19 cellular contexts compared by ENCODE assay signal in the genomic region with DNA sequence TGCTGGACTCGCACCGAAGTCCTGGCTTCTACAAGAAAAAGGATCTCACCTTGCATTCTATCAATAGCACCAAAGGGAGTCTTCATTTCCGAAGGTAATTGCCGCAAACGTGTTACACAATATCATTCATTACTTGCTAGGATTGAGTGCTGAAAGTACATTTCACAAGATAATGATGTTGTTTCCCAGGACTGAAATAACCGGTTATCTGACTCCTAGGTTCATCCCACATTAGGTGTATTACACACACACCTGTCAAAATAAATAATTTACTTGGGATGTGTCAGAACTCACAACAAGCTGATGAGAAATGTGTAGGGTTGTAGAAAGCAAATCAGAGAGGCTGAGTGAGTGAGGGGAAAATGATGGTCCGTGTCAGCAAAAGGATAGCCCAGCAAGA.
DNase-seq lines count a peak whose midpoint lies in the region; ATAC-seq, FAIRE-seq and TF ChIP-seq lines count a peak whose summit lies in the region.
"Had no signal": no experiment of that assay in that cellular context is flagged by ENCODE, and none has a peak within 500 bp of the region (broad histone marks: within the 10 kb centered on the region; RNA-seq: fewer than 3 reads in every experiment).

No MANE protein-coding gene starts in this region.

- peaks cover 31 to 32% of the 10 kb centered on the region in 2 donors for H3K4me1 ChIP-seq in gastrocnemius medialis

- in situ Hi-C loops in gastrocnemius medialis (cut with MboI; ENCODE audit: low sequenced_read_pairs in 4 of 4) = no loop called here

- FAIRE-seq in bronchial epithelial cell (lab: Jason Lieb, UNC) = no peak

- peak in 1 of 2 donors; percentile 40 for TF ChIP-seq POLR2A in gastrocnemius medialis (IDR thresholded peaks at IDR 0.05)

- H3K27ac ChIP-seq in gastrocnemius medialis = peak overlapping the region; percentile 88 to 96 (median 92)
- H3K27ac ChIP-seq: HL-60 had no signal

- TF ChIP-seq CTCF in bronchial epithelial cell (IDR thresholded peaks at IDR 0.05; ENCODE audit: insufficient read depth, low read length, severe bottlenecking) (no peak), gastrocnemius medialis (IDR thresholded peaks at IDR 0.05 in 4 of 5, conservative IDR thresholded peaks at IDR 0.05 in 1 of 5) (no peak)

- ATAC-seq in gastrocnemius medialis (peak; percentile 84 to 85), HG03135 (IDR thresholded peaks at IDR 0.05; ENCODE audit: unreplicated experiment) (no peak), GM18907 (IDR thresholded peaks at IDR 0.05; ENCODE audit: unreplicated experiment) (no peak), HG02763 (IDR thresholded peaks at IDR 0.05; ENCODE audit: unreplicated experiment) (no peak)

- DNase-seq in NCI-H2227 (lab: John Stamatoyannopoulos, UW; ENCODE audit: unreplicated experiment) (peak; percentile 29), NCI-H748 (lab: John Stamatoyannopoulos, UW; ENCODE audit: unreplicated experiment) (peak; percentile 84), bronchial epithelial cell (ENCODE audit: low read depth) (peak; percentile 38), gastrocnemius medialis (peak in 1 of 2 donors; percentile 28)
- DNase-seq: CD4-positive, CD25-positive, alpha-beta regulatory T cell; COR-L47; DMS79; H7; Kasumi-1; MG63; NCI-H1417 treated with DMSO at 0.1 percent for 48 hours; NCI-H187; NCI-H345; NCI-H524; SHP77 had no signal

- no peak overlapping the region for H3K4me3 ChIP-seq in bronchial epithelial cell (ENCODE audit: low read depth, low read length)
- peak overlapping the region in 1 of 4 donors; percentile 9 for H3K4me3 ChIP-seq in gastrocnemius medialis
- H3K4me3 ChIP-seq: MG63 had no signal

- H3K36me3 ChIP-seq in bronchial epithelial cell (ENCODE audit: control insufficient read depth, insufficient read depth, low read length) (no peaks in the 10 kb centered on the region), gastrocnemius medialis (no peaks in the 10 kb centered on the region)
- H3K36me3 ChIP-seq: MG63 had no signal

- intact Hi-C loops in gastrocnemius medialis (cut with DNase I; ENCODE audit: low total_unique reads) = loop anchor here (2.0 to 10.0 kb wide), 8 partner anchors 33 to 1971 kb away; a partner anchor contains a TSS

- no peaks in the 10 kb centered on the region for H3K9me3 ChIP-seq in gastrocnemius medialis

- H3K27me3 ChIP-seq in bronchial epithelial cell (ENCODE audit: control insufficient read depth, insufficient read depth, low read length) (no peaks in the 10 kb centered on the region), gastrocnemius medialis (no peaks in the 10 kb centered on the region)
- H3K27me3 ChIP-seq: MG63 had no signal

Comparison
In these comparisons a context has a peak if more than half of its experiments do, and no peak if none do; other contexts are left out.
1. ATAC-seq: peak in gastrocnemius medialis (2 of 2); none in HG03135 (single experiment), GM18907 (single experiment) and HG02763 (single experiment).